In genomic region chr4:26596843-26597242, GRCh38 we compare ENCODE assay signal across 25 cellular contexts.
"Had no signal": no experiment of that assay in that cellular context is flagged by ENCODE, and none has a peak within 500 bp of the region (broad histone marks: within the 10 kb centered on the region; RNA-seq: fewer than 3 reads in every experiment).

No MANE protein-coding gene starts in this region.

- H3K4me1 ChIP-seq: left lung, neural progenitor cell, right atrium auricular region, right lobe of liver, spleen, suprapubic skin, tibial artery, upper lobe of right lung had no signal

- H3K9ac ChIP-seq: neural progenitor cell had no signal

- H3K9me3 ChIP-seq: neutrophil, right atrium auricular region, right lobe of liver, suprapubic skin, thoracic aorta, tibial artery, upper lobe of right lung had no signal

- H3K36me3 ChIP-seq: left lung, neural progenitor cell, neutrophil, right atrium auricular region, right lobe of liver, spleen, suprapubic skin, thoracic aorta, tibial artery, upper lobe of right lung had no signal

- DNase-seq: kidney; left colon; left lung; mesendoderm; naive B cell; natural killer cell; nephron progenitor cell; occipital lobe; right lobe of liver; spleen; stimulated activated CD4-positive, alpha-beta T cell treated with anti-CD3 and anti-CD28 coated beads, Interleukin-4, amount 100 ng/mL, for 24 hours; stimulated activated naive CD4-positive, alpha-beta T cell; tibial artery; trophoblast cell; upper lobe of right lung had no signal

- H3K4me2 ChIP-seq: hepatocyte, neural progenitor cell had no signal

- H3K27ac ChIP-seq: hepatocyte, left lung, neural progenitor cell, neutrophil, right atrium auricular region, right lobe of liver, skin epidermis, spleen, suprapubic skin, thoracic aorta, tibial artery, upper lobe of right lung had no signal

- FAIRE-seq: kidney, urothelium cell line had no signal

- H3K4me3 ChIP-seq: hepatocyte, left lung, lung, neural progenitor cell, right atrium auricular region, right lobe of liver, skin epidermis, spleen, suprapubic skin, thoracic aorta, tibial artery, upper lobe of right lung had no signal

- H3K27me3 ChIP-seq: hepatocyte, left lung, neural progenitor cell, neutrophil, right atrium auricular region, right lobe of liver, spleen, suprapubic skin, tibial artery, upper lobe of right lung had no signal

- H2AFZ ChIP-seq: hepatocyte, neural progenitor cell had no signal

- ATAC-seq: left colon; left lung; natural killer cell; right lobe of liver; stimulated activated effector memory CD8-positive, alpha-beta T cell treated with anti-CD3 and anti-CD28 coated beads, Interleukin-12 subunit alpha, Interleukin-12 subunit beta, amount 100 ng/mL, for 72 hours; upper lobe of right lung had no signal
